In the genomic region with DNA sequence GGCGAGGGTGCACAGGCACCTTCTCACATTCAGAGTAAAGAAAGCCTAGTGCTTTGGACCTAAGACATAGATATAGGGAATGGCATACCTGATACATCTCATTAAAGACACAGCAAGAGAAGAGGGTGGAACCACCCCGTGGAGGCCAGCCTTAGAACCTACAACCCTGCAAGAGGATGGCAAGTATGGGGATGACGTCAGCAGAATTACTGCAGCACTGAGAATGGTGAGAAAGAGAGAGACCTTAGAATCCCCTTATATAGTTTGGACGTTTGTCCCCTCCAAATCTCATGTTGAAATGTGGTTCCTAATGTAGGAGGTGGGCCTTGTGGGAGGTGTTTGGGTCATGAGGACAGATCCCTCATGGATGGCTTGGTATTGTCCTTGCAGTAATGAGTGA, we compare ENCODE assay signal across 31 cellular contexts. TPM values are rescaled to one million over a fixed set of nuclear protein-coding genes. Genes with fewer than 3 reads are reported as not detected.
"Had no signal": no experiment of that assay in that cellular context is flagged by ENCODE, and none has a peak within 500 bp of the region (broad histone marks: within the 10 kb centered on the region; RNA-seq: fewer than 3 reads in every experiment).

No MANE protein-coding gene starts in this region.

- H3K4me1 ChIP-seq: neural progenitor cell, parathyroid adenoma, psoas muscle, spleen, suprapubic skin, testis, tibial artery, transverse colon, upper lobe of right lung, uterus had no signal

- H3K79me2 ChIP-seq: parathyroid adenoma had no signal

- H3K27me3 ChIP-seq: neural progenitor cell, ovary, spleen, suprapubic skin, testis, tibial artery, transverse colon, upper lobe of right lung, uterus had no signal

- H2AFZ ChIP-seq: neural progenitor cell, parathyroid adenoma had no signal

- DNase-seq: natural killer cell; occipital lobe; ovary; psoas muscle; right cardiac atrium; spleen; stimulated activated CD4-positive, alpha-beta T cell treated with anti-CD3 and anti-CD28 coated beads, Interleukin-12 subunit alpha, Interleukin-12 subunit beta, amount 100 ng/mL, for 4 hours; stimulated activated CD4-positive, alpha-beta T cell treated with anti-CD3 and anti-CD28 coated beads, Interleukin-1b, Interleukin-23, amount 100 ng/mL, for 48 hours; stimulated activated CD4-positive, alpha-beta T cell treated with anti-CD3 and anti-CD28 coated beads, Interleukin-4, amount 100 ng/mL, for 1 hour; stimulated activated CD4-positive, alpha-beta T cell treated with anti-CD3 and anti-CD28 coated beads, Interleukin-4, amount 100 ng/mL, for 4 hours; stimulated activated CD8-positive, alpha-beta memory T cell treated with anti-CD3 and anti-CD28 coated beads, Interleukin-4, amount 100 ng/mL, for 48 hours; stimulated activated naive CD4-positive, alpha-beta T cell; stimulated activated naive CD8-positive, alpha-beta T cell treated with anti-CD3 and anti-CD28 coated beads, Interleukin-15, amount 100 ng/mL, for 72 hours; stimulated activated naive CD8-positive, alpha-beta T cell treated with anti-CD3 and anti-CD28 coated beads, Interleukin-15, Interleukin-2, amounts not matched to agents 100 U/mL and 50 U/mL, for 24 hours; substantia nigra; testis; tibial artery; transverse colon; upper lobe of right lung; uterus had no signal

- H3K9me3 Mint-ChIP-seq: type B pancreatic cell had no signal

- H3K27ac Mint-ChIP-seq: natural killer cell; nephron; neural progenitor cell; progenitor cell of endocrine pancreas; stimulated activated memory B cell treated with anti-CD40 and anti-IgM and Interleukin-4, amounts not matched to agents 10 μg/mL and 1 μg/mL and 100 μg/mL, for 72 hours; stimulated activated naive CD8-positive, alpha-beta T cell treated with anti-CD3 and anti-CD28 coated beads, Interleukin-15, amount 100 ng/mL, for 72 hours; type B pancreatic cell had no signal

- H3K4me2 ChIP-seq: neural progenitor cell, smooth muscle cell had no signal

- H3K4me1 Mint-ChIP-seq: natural killer cell; nephron; neural progenitor cell; stimulated activated memory B cell treated with anti-CD40 and anti-IgM and Interleukin-4, amounts not matched to agents 10 μg/mL and 1 μg/mL and 100 μg/mL, for 72 hours; stimulated activated naive CD8-positive, alpha-beta T cell treated with anti-CD3 and anti-CD28 coated beads, Interleukin-15, amount 100 ng/mL, for 72 hours had no signal

- H3K27ac ChIP-seq: neural progenitor cell, ovary, parathyroid adenoma, psoas muscle, skin epidermis, spleen, suprapubic skin, testis, tibial artery, transverse colon, upper lobe of right lung, uterus had no signal

- H3K9me3 ChIP-seq: ovary, psoas muscle, suprapubic skin, testis, tibial artery, transverse colon, upper lobe of right lung, uterus had no signal

- ATAC-seq: natural killer cell; psoas muscle; right cardiac atrium; sciatic nerve; stimulated activated memory B cell treated with anti-CD40 and anti-IgM and Interleukin-4, amounts not matched to agents 10 μg/mL and 1 μg/mL and 100 μg/mL, for 72 hours; stimulated activated naive CD8-positive, alpha-beta T cell treated with anti-CD3 and anti-CD28 coated beads, Interleukin-15, amount 100 ng/mL, for 72 hours; stimulated activated naive CD8-positive, alpha-beta T cell treated with anti-CD3 and anti-CD28 coated beads, Interleukin-15, Interleukin-2, amounts not matched to agents 100 U/mL and 50 U/mL, for 24 hours; upper lobe of right lung had no signal

- H3K36me3 ChIP-seq: neural progenitor cell, ovary, spleen, suprapubic skin, tibial artery, transverse colon, upper lobe of right lung, uterus had no signal

- H3K4me3 Mint-ChIP-seq: natural killer cell; nephron; neural progenitor cell; stimulated activated memory B cell treated with anti-CD40 and anti-IgM and Interleukin-4, amounts not matched to agents 10 μg/mL and 1 μg/mL and 100 μg/mL, for 72 hours; stimulated activated naive CD8-positive, alpha-beta T cell treated with anti-CD3 and anti-CD28 coated beads, Interleukin-15, amount 100 ng/mL, for 72 hours; type B pancreatic cell had no signal

- H3K36me3 Mint-ChIP-seq: natural killer cell; neural progenitor cell; stimulated activated memory B cell treated with anti-CD40 and anti-IgM and Interleukin-4, amounts not matched to agents 10 μg/mL and 1 μg/mL and 100 μg/mL, for 72 hours; type B pancreatic cell had no signal

- H3K4me3 ChIP-seq: neural progenitor cell, ovary, psoas muscle, skin epidermis, smooth muscle cell, spleen, suprapubic skin, testis, tibial artery, transverse colon, upper lobe of right lung, uterus had no signal

- H3K27me3 Mint-ChIP-seq: progenitor cell of endocrine pancreas; stimulated activated memory B cell treated with anti-CD40 and anti-IgM and Interleukin-4, amounts not matched to agents 10 μg/mL and 1 μg/mL and 100 μg/mL, for 72 hours; stimulated activated naive CD8-positive, alpha-beta T cell treated with anti-CD3 and anti-CD28 coated beads, Interleukin-15, amount 100 ng/mL, for 72 hours had no signal

- H3K9ac ChIP-seq: neural progenitor cell, parathyroid adenoma had no signal

RNA-seq across cellular contexts. Expression of gene ADCY2, which starts 28.2 kb away (rescaled TPM):
- total RNA-seq: natural killer cell, renal cortical epithelial cell had no signal
